Comparison of ENCODE assay signal across 9 cellular contexts in the genomic region with DNA sequence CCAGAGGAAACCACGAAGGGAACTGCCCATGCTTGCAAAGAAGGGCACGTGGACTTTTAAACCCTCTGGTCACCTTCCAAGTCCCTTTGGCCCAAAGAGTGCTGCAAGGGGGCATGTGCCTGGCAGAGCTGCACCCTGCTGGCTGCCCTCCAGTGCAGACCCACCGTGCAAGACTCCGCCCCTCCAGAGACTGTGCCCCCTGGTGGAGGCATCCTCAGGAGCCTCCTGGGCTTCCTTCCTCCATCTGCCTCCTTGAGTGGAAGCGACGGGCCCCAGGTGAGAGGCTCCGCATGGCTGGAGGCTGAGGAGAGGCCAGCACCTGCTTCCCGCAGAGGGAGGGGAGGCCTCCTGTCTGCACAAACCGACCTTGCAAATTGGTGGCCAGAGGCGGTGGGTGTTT.
DNase-seq lines count a peak whose midpoint lies in the region; ATAC-seq and TF ChIP-seq lines count a peak whose summit lies in the region.
"Had no signal": no experiment of that assay in that cellular context is flagged by ENCODE, and none has a peak within 500 bp of the region (broad histone marks: within the 10 kb centered on the region; RNA-seq: fewer than 3 reads in every experiment).

No MANE protein-coding gene starts in this region.

- no peak for ATAC-seq in GM21576 (IDR thresholded peaks at IDR 0.05; ENCODE audit: unreplicated experiment)
- ATAC-seq in HG03457 (IDR thresholded peaks at IDR 0.05; ENCODE audit: unreplicated experiment): no peak
- ATAC-seq in GM18517 (IDR thresholded peaks at IDR 0.05; ENCODE audit: unreplicated experiment): no peak

- peak; percentile 32 for TF ChIP-seq CTCF in GM13977 (IDR thresholded peaks at IDR 0.05; ENCODE audit: extremely low read depth, insufficient read depth, missing control alignments)
- TF ChIP-seq CTCF in fibroblast of mammary gland (conservative IDR thresholded peaks at IDR 0.05; ENCODE audit: control insufficient read depth, insufficient read depth, low read depth, low read length): peak; percentile 17

- DNase-seq in GM13977 (ENCODE audit: low spot score) (peak; percentile 65), fibroblast of mammary gland (ENCODE audit: low read depth) (no peak), NCI-H1417 treated with DMSO at 0.1 percent for 48 hours (lab: John Stamatoyannopoulos, UW) (no peak)
- DNase-seq in activated CD4-positive, alpha-beta T cell treated with anti-CD3 and anti-CD28 coated beads for 48 hours: peak; percentile 57
- peak; percentile 11 for DNase-seq in stimulated activated CD8-positive, alpha-beta memory T cell treated with anti-CD3 and anti-CD28 coated beads, Interleukin-12 subunit alpha, Interleukin-12 subunit beta, amount 100 ng/mL, for 1 hour (ENCODE audit: low read depth)
- DNase-seq: HCEC 1CT had no signal

- H3K4me3 ChIP-seq in fibroblast of mammary gland (ENCODE audit: control insufficient read depth, low read depth, low read length): no peak overlapping the region

- in situ Hi-C loops in GM13977 (cut with MboI; ENCODE audit: low pct_unique_long_range_greater_than_20kb, low sequenced_read_pairs, unreplicated experiment): no loop called here

Comparison
In these comparisons a context has a peak if more than half of its experiments do, and no peak if none do; other contexts are left out.
1. DNase-seq: peak in GM13977 (single experiment), activated CD4-positive, alpha-beta T cell treated with anti-CD3 and anti-CD28 coated beads for 48 hours (single experiment) and stimulated activated CD8-positive, alpha-beta memory T cell treated with anti-CD3 and anti-CD28 coated beads, Interleukin-12 subunit alpha, Interleukin-12 subunit beta, amount 100 ng/mL, for 1 hour (single experiment); none in fibroblast of mammary gland (single experiment) and NCI-H1417 treated with DMSO at 0.1 percent for 48 hours (single experiment).